29 cellular contexts compared by ENCODE assay signal in the genomic region with DNA sequence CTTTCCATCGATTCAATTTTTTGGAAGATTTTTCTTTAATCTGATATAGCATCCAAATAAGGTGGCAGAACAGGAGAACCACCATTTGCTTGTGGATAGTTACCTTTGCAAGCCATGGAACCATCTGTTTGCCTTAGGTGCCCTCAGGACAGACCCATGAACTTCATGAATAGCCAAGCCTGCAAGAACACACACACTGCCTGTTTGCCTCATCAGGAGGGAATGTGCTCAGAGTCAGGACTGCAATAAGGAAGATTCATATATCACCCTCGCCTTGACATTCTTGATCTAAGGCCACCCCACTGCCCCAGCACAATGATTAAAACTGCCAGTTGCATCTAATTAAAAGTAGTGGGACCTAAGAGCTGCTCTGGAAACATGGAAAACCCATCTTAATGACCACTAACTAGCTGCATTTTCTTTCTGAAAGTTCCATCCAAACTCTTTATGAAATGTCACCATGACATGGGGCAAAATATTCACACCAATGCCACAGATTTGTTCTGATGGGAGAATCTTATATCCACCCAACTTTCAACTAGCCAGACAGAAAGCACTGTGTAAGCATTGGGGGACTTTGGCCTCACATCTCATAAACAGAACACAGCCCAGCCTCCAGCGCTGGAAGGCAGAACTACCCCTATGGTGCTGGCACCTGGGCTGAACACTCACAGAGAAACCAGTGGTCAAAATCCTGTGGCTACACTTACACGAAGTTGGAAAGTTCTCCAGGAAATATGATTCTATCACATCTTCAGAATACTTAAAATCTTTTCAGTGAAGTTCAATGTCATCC. TPM values are rescaled to one million over a fixed set of nuclear protein-coding genes. Genes with fewer than 3 reads are reported as not detected.
"Had no signal": no experiment of that assay in that cellular context is flagged by ENCODE, and none has a peak within 500 bp of the region (broad histone marks: within the 10 kb centered on the region; RNA-seq: fewer than 3 reads in every experiment).

No MANE protein-coding gene starts in this region.

- H3K27me3 ChIP-seq: body of pancreas, esophagus muscularis mucosa, neural progenitor cell, vagina had no signal

- H3K4me2 ChIP-seq: neural progenitor cell had no signal

- H3K9me3 ChIP-seq: body of pancreas, esophagus muscularis mucosa, psoas muscle had no signal

- H2AFZ ChIP-seq: neural progenitor cell, parathyroid adenoma had no signal

- H3K4me1 ChIP-seq: body of pancreas, esophagus muscularis mucosa, heart right ventricle, neural progenitor cell, parathyroid adenoma, psoas muscle, spleen, vagina had no signal

- H3K79me2 ChIP-seq: parathyroid adenoma had no signal

- H3K4me3 ChIP-seq: body of pancreas, esophagus muscularis mucosa, heart right ventricle, neural progenitor cell, psoas muscle, spleen, thoracic aorta, vagina had no signal

- DNase-seq: activated CD4-positive, alpha-beta T cell treated with anti-CD3 and anti-CD28 coated beads for 4 hours; activated CD4-positive, alpha-beta T cell treated with anti-CD3 and anti-CD28 coated beads, Interleukin-2, amount 50 U/mL, for 4 hours; activated CD4-positive, CD25-positive, alpha-beta regulatory T cell; activated naive CD4-positive, alpha-beta T cell treated with Interleukin-2 at 50 U/mL for 16 hours; activated T-cell treated with anti-CD3 and anti-CD28 coated beads for 4 hours; activated T-cell treated with anti-CD3 and anti-CD28 coated beads, Interleukin-2, amount 50 U/mL, for 72 hours; aorta; body of pancreas; dermis blood vessel endothelial cell; effector CD4-positive, alpha-beta T cell; foreskin melanocyte; heart right ventricle; kidney glomerular epithelial cell; left ventricle myocardium superior; midbrain; natural killer cell; occipital lobe; psoas muscle; spleen; stimulated activated naive CD8-positive, alpha-beta T cell treated with anti-CD3 and anti-CD28 coated beads, Interleukin-15, Interleukin-2, amounts not matched to agents 100 U/mL and 50 U/mL, for 24 hours; T-helper 1 cell had no signal

- FAIRE-seq: colon had no signal

- H3K9ac ChIP-seq: neural progenitor cell, parathyroid adenoma had no signal

- H3K36me3 ChIP-seq: esophagus muscularis mucosa, heart right ventricle, spleen, thoracic aorta, vagina had no signal

- H3K27ac ChIP-seq: body of pancreas, esophagus muscularis mucosa, heart right ventricle, neural progenitor cell, parathyroid adenoma, psoas muscle, spleen, thoracic aorta, vagina had no signal

RNA-seq across cellular contexts. Expression of a gene that starts 48.3 kb away (rescaled TPM):
- total RNA-seq: activated T-cell treated with anti-CD3 and anti-CD28 coated beads, Interleukin-2, amount 50 U/mL, for 72 hours; aorta; body of pancreas; dermis blood vessel endothelial cell; glomerular endothelial cell; heart right ventricle; left ventricle myocardium superior; natural killer cell; occipital lobe; psoas muscle; spleen; thoracic aorta; vagina had no signal
- polyA plus RNA-seq: adipose tissue, aorta, heart right ventricle, psoas muscle had no signal
